In the genomic region with DNA sequence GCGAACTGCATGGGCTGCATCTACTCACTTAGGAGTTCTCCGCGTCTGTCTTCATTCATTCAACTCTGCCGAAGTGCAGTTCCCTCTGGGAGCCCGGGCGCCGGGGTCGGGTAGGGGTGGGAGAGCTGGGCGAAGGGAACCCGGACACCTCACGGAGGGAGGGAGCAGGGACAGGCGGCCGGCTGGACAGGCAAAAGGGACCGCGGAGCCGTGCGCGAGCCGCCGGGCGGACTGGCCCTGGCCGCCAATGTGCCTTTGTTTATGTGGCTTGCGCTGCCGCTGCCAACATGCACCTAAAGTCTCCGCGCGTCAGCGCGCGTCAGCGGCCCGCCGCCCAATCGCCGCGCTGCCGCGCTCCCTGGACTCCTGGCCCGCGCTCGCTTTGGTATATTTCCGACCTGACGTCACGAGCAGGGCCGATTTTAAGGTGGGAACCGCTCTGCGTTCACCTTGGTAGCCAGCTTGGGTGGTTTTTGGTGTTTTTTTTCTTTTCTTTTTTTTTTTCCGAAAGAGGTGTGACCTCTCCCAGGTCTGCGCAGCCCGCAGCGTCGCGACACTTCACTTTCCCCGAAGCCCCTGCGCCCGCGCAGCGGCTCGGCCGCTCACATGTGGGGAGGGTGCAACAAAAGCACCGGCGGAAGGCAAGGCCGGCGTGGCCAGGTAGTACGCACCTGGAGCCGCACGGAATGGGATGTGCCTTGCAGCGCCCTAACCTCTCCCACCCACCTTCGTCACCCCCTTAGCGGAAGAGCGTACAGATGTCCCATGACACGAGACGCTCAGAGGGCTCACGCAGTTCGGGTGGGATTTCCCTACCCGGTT, we compare ENCODE assay signal across 1 cellular context.
TF ChIP-seq lines count a peak whose summit lies in the region.

NR4A2 (minus strand) TSS at position 270 of the 822 bp plus-strand sequence. CDS start 2,535 bp downstream, outside the sequence.

TF ChIP-seq in K562, 482 proteins besides CTCF, POLR2A, EP300 and RAD21 (continued from another document and continues in another):
- TF ChIP-seq ZBTB12 (CRISPR knock-in tag; IDR thresholded peaks at IDR 0.05) (peak; percentile 90), KHSRP (IDR thresholded peaks at IDR 0.05) (peak; percentile 60; the same call in 1 of the 2 replicates), ZNF41 (CRISPR knock-in tag; conservative IDR thresholded peaks at IDR 0.05) (no peak), TBL1XR1 (IDR thresholded peaks at IDR 0.05; ENCODE audit: low read length in 2 of 2) (peak in 1 of 2 experiments; percentile 22; a peak in 1 of 4 replicates), MCM3 (IDR thresholded peaks at IDR 0.05) (no peak), ATF3 (IDR thresholded peaks at IDR 0.05) (0 out of 2 replicates have a peak, but pooled peaks have one; percentile 22), ATF3 (CRISPR knock-in tag; conservative IDR thresholded peaks at IDR 0.05) (no peak), ZNF395 (CRISPR knock-in tag; IDR thresholded peaks at IDR 0.05) (peak; percentile 44; the same call in 1 of the 2 replicates), TGIF2 (CRISPR knock-in tag; IDR thresholded peaks at IDR 0.05) (peak; percentile 37; the same call in 1 of the 2 replicates), DDX20 (tag; IDR thresholded peaks at IDR 0.05; ENCODE audit: low read depth) (no peak), TAF7 (tag; IDR thresholded peaks at IDR 0.05) (peak; percentile 64; the same call in 1 of the 2 replicates), NELFE (IDR thresholded peaks at IDR 0.05; ENCODE audit: insufficient read depth, insufficient read length) (no peak), GATAD2A (IDR thresholded peaks at IDR 0.05) (0 out of 2 replicates have a peak, but pooled peaks have one; percentile 7), ZFP91 (CRISPR knock-in tag; IDR thresholded peaks at IDR 0.05) (0 out of 2 replicates have a peak, but pooled peaks have one; percentile 57), ZNF695 (CRISPR knock-in tag; IDR thresholded peaks at IDR 0.05) (no peak), KAT2B (IDR thresholded peaks at IDR 0.05; ENCODE audit: low read depth, low read length) (no peak), SIN3A (IDR thresholded peaks at IDR 0.05; ENCODE audit: borderline replicate concordance in 2 of 2, control insufficient read depth in 1 of 2, low read depth in 2 of 2, low read length in 2 of 2) (peak; percentile 38 to 83; a peak in 2 of 4 replicates), MYC (IDR thresholded peaks at IDR 0.05; ENCODE audit: low read depth, low read length) (peak; percentile 39; the same call in 1 of the 2 replicates), MYC (CRISPR knock-in tag; IDR thresholded peaks at IDR 0.05; ENCODE audit: borderline replicate concordance, low read depth) (no peak), CHD7 (IDR thresholded peaks at IDR 0.05; ENCODE audit: low read depth, low read length) (no peak)
- TF ChIP-seq, protein P1, sequence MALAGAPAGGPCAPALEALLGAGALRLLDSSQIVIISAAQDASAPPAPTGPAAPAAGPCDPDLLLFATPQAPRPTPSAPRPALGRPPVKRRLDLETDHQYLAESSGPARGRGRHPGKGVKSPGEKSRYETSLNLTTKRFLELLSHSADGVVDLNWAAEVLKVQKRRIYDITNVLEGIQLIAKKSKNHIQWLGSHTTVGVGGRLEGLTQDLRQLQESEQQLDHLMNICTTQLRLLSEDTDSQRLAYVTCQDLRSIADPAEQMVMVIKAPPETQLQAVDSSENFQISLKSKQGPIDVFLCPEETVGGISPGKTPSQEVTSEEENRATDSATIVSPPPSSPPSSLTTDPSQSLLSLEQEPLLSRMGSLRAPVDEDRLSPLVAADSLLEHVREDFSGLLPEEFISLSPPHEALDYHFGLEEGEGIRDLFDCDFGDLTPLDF (CRISPR knock-in tag; IDR thresholded peaks at IDR 0.05) = 0 out of 2 replicates have a peak, but pooled peaks have one; percentile 16
- TF ChIP-seq, protein P2, sequence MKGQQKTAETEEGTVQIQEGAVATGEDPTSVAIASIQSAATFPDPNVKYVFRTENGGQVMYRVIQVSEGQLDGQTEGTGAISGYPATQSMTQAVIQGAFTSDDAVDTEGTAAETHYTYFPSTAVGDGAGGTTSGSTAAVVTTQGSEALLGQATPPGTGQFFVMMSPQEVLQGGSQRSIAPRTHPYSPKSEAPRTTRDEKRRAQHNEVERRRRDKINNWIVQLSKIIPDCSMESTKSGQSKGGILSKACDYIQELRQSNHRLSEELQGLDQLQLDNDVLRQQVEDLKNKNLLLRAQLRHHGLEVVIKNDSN (CRISPR knock-in tag; IDR thresholded peaks at IDR 0.05) = peak; percentile 20; the same call in 1 of the 2 replicates
- TF ChIP-seq, protein P3, sequence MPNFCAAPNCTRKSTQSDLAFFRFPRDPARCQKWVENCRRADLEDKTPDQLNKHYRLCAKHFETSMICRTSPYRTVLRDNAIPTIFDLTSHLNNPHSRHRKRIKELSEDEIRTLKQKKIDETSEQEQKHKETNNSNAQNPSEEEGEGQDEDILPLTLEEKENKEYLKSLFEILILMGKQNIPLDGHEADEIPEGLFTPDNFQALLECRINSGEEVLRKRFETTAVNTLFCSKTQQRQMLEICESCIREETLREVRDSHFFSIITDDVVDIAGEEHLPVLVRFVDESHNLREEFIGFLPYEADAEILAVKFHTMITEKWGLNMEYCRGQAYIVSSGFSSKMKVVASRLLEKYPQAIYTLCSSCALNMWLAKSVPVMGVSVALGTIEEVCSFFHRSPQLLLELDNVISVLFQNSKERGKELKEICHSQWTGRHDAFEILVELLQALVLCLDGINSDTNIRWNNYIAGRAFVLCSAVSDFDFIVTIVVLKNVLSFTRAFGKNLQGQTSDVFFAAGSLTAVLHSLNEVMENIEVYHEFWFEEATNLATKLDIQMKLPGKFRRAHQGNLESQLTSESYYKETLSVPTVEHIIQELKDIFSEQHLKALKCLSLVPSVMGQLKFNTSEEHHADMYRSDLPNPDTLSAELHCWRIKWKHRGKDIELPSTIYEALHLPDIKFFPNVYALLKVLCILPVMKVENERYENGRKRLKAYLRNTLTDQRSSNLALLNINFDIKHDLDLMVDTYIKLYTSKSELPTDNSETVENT (CRISPR knock-in tag; IDR thresholded peaks at IDR 0.05) = peak; percentile 86
- TF ChIP-seq, protein P4, sequence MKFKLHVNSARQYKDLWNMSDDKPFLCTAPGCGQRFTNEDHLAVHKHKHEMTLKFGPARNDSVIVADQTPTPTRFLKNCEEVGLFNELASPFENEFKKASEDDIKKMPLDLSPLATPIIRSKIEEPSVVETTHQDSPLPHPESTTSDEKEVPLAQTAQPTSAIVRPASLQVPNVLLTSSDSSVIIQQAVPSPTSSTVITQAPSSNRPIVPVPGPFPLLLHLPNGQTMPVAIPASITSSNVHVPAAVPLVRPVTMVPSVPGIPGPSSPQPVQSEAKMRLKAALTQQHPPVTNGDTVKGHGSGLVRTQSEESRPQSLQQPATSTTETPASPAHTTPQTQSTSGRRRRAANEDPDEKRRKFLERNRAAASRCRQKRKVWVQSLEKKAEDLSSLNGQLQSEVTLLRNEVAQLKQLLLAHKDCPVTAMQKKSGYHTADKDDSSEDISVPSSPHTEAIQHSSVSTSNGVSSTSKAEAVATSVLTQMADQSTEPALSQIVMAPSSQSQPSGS (CRISPR knock-in tag; IDR thresholded peaks at IDR 0.05) = no peak; the same call in 1 of the 2 replicates
